Comparison of ENCODE assay signal across 10 cellular contexts in the genomic region with DNA sequence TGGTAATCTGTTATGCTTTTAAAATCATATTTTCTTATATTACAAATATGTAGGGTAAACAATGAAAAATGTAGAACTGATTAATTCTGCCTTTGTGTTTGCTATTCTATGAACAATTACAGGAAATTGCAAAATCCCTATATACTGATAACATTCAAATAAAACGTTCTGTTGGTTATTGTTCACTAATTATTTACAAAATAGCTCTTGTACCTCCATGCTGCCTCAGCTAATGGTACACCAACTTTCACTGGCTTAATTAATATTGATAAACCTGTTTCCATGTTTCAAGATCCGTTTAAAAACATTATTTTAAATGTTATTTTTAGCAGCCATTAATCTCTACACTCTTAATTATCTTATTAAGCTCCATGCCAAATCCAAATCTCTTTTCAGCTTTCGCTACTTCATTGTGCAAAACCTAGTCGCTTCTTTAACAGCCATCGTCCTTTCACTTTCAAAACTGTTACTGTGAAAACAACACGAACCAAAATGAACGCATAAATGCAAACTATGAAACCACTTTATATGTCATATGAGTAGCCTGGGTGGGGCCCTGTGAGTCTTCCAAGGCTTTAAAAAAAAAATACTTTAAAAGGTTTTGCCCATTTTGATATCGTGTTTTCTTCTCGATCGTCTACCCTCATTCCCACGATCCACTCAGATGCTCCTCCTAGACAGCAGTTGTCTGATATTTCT.
A peak's percentile ranks its signal among the peaks of the same experiment; 100 is the strongest.
DNase-seq lines count a peak whose midpoint lies in the region; FAIRE-seq and TF ChIP-seq lines count a peak whose summit lies in the region.
"Had no signal": no experiment of that assay in that cellular context is flagged by ENCODE, and none has a peak within 500 bp of the region (broad histone marks: within the 10 kb centered on the region; RNA-seq: fewer than 3 reads in every experiment).

No MANE protein-coding gene starts in this region.

- H3K4me1 ChIP-seq in PC-9 (replicated peaks; ENCODE audit: insufficient read depth) = no peaks in the 10 kb centered on the region
- H3K4me1 ChIP-seq in sigmoid colon = peaks cover 0 to 14% (median 9%) of the 10 kb centered on the region in 4 donors

- no peak for TF ChIP-seq EP300 in sigmoid colon (IDR thresholded peaks at IDR 0.05)

- BruUV-seq in PC-9 (replicated peaks; lab: Mats Ljungman, UMichigan) = no TSS peak

- CTCF ChIA-PET in PC-9 (lab: Charles Lee) = no interaction called here
- CTCF ChIA-PET in activated naive CD4-positive, alpha-beta T cell treated with anti-CD3 and anti-CD28 coated beads for 36 hours (lab: Charles Lee) = no interaction called here

- H3K27ac Mint-ChIP-seq in activated naive CD4-positive, alpha-beta T cell treated with anti-CD3 and anti-CD28 coated beads for 36 hours = no peak overlapping the region

- TF ChIP-seq CTCF in PC-9 (conservative IDR thresholded peaks at IDR 0.05) = no peak
- TF ChIP-seq CTCF in epithelial cell of proximal tubule (conservative IDR thresholded peaks at IDR 0.05; ENCODE audit: low read depth, low read length) = no peak
- no peak for TF ChIP-seq CTCF in sigmoid colon (IDR thresholded peaks at IDR 0.05)

- peaks cover 3% of the 10 kb centered on the region for H3K9me3 Mint-ChIP-seq in activated naive CD4-positive, alpha-beta T cell treated with anti-CD3 and anti-CD28 coated beads for 36 hours

- H4K20me1 ChIP-seq in PC-9 (ENCODE audit: insufficient read depth) = no peaks in the 10 kb centered on the region

- H3K4me3 Mint-ChIP-seq in activated naive CD4-positive, alpha-beta T cell treated with anti-CD3 and anti-CD28 coated beads for 36 hours = no peak overlapping the region

- no peaks in the 10 kb centered on the region for H3K36me3 Mint-ChIP-seq in activated naive CD4-positive, alpha-beta T cell treated with anti-CD3 and anti-CD28 coated beads for 36 hours (ENCODE audit: low read depth)

- FAIRE-seq in G401.6 (lab: Jason Lieb, UNC) = peak; percentile 95

- no peaks in the 10 kb centered on the region for H3K4me1 Mint-ChIP-seq in activated naive CD4-positive, alpha-beta T cell treated with anti-CD3 and anti-CD28 coated beads for 36 hours (ENCODE audit: low read depth)

- 76 to 82% methylated on average over 11 of the region's 11 CpGs for WGBS in sigmoid colon, 2 donors

- no peaks in the 10 kb centered on the region for H3F3A ChIP-seq in PC-9 (ENCODE audit: insufficient read depth, low read depth)

- H3K4me2 ChIP-seq in PC-9 = peak overlapping the region; percentile 10; the same call in 1 of the 2 replicates

- TF ChIP-seq POLR2A in sigmoid colon (IDR thresholded peaks at IDR 0.05) = no peak

- POLR2A ChIA-PET in PC-9 (lab: Charles Lee; ENCODE audit: unreplicated experiment) = no interaction called here

- H3K27ac ChIP-seq in PC-9 (no peak overlapping the region), sigmoid colon (peak overlapping the region; percentile 32 to 78 (median 46))

- H3K9me2 ChIP-seq in PC-9 (ENCODE audit: insufficient read depth) = no peaks in the 10 kb centered on the region

- H3K27me3 ChIP-seq in PC-9 (ENCODE audit: insufficient read depth, low read depth) (no peaks in the 10 kb centered on the region), sigmoid colon (no peaks in the 10 kb centered on the region)

- H3K36me3 ChIP-seq in PC-9 (ENCODE audit: low read depth) (no peaks in the 10 kb centered on the region), sigmoid colon (no peaks in the 10 kb centered on the region)

- intact Hi-C loops in PC-9 (cut with micrococcal nuclease; ENCODE audit: unreplicated experiment) = no loop called here
- intact Hi-C loops in sigmoid colon (cut with DNase I) = loop anchor here (10.0 kb wide), 2 partner anchors 48 to 112 kb away; no protein-coding TSS in a partner anchor
- intact Hi-C loops in activated naive CD4-positive, alpha-beta T cell treated with anti-CD3 and anti-CD28 coated beads for 36 hours (cut with micrococcal nuclease) = no loop called here

- H3K79me2 ChIP-seq in PC-9 (ENCODE audit: low read depth) = no peaks in the 10 kb centered on the region

- DNase-seq in PC-9 = no peak
- DNase-seq in epithelial cell of proximal tubule (ENCODE audit: low read depth) = no peak
- no peak for DNase-seq in sigmoid colon
- no peak for DNase-seq in T-helper 1 cell
- DNase-seq in activated naive CD4-positive, alpha-beta T cell treated with anti-CD3 and anti-CD28 coated beads for 36 hours = no peak
- DNase-seq in stimulated activated naive CD4-positive, alpha-beta T cell (lab: John Stamatoyannopoulos, UW) = no peak
- DNase-seq in activated naive CD4-positive, alpha-beta T cell (lab: John Stamatoyannopoulos, UW) = no peak
- DNase-seq: effector CD8-positive, alpha-beta T cell; NCI-H2081 treated with DMSO at 0.1 percent for 48 hours had no signal

- peak overlapping the region; percentile 52; the same call in 1 of the 2 replicates for H2AFZ ChIP-seq in PC-9

- no peaks in the 10 kb centered on the region for H3K27me3 Mint-ChIP-seq in activated naive CD4-positive, alpha-beta T cell treated with anti-CD3 and anti-CD28 coated beads for 36 hours (ENCODE audit: low read depth)

- peak overlapping the region; percentile 25; the same call in 1 of the 2 replicates for H3K4me3 ChIP-seq in PC-9
- H3K4me3 ChIP-seq in epithelial cell of proximal tubule (ENCODE audit: low read depth, low read length) = peak overlapping the region; percentile 51
- peak overlapping the region; percentile 5 to 42 (median 32) for H3K4me3 ChIP-seq in sigmoid colon

- H3K9me3 ChIP-seq in PC-9 (ENCODE audit: insufficient read depth, low read depth) (no peaks in the 10 kb centered on the region), sigmoid colon (no peaks in the 10 kb centered on the region)
